8 cellular contexts compared by ENCODE assay signal in genomic region chr7:143279186-143280098, GRCh38. TPM values are rescaled to one million over a fixed set of nuclear protein-coding genes. Genes with fewer than 3 reads are reported as not detected.
DNase-seq lines count a peak whose midpoint lies in the region; ATAC-seq and TF ChIP-seq lines count a peak whose summit lies in the region.

No MANE protein-coding gene starts in this region.

- H3K27ac ChIP-seq in caudate nucleus (ENCODE audit: low read depth, low read length) (peak overlapping the region; percentile 93), upper lobe of left lung (peak overlapping the region in 3 of 4 donors; percentile 9 to 21 (median 13))

- no peak for TF ChIP-seq EP300 in upper lobe of left lung (IDR thresholded peaks at IDR 0.05)

- ATAC-seq in upper lobe of left lung (ENCODE audit: low FRiP score in 2 of 2) = peak; percentile 49 to 57
- no peak for ATAC-seq in HG02852 (IDR thresholded peaks at IDR 0.05; ENCODE audit: unreplicated experiment)

- H3K9me3 ChIP-seq in upper lobe of left lung = no peaks in the 10 kb centered on the region

- no peak for TF ChIP-seq CTCF in upper lobe of left lung (IDR thresholded peaks at IDR 0.05)

- DNase-seq in AG08395 (ENCODE audit: low spot score) (peak; percentile 77), LHCN-M2 (ENCODE audit: low read depth) (peak; percentile 82), caudate nucleus (lab: John Stamatoyannopoulos, UW) (peak in 7 of 61 donors; percentile 17 to 51 (median 31)), lung microvascular endothelial cell (ENCODE audit: low read depth in 2 of 2) (peak; percentile 83 to 85), upper lobe of left lung (no peak), OCI-M2 (lab: John Stamatoyannopoulos, UW; ENCODE audit: unreplicated experiment) (no peak)
- DNase-seq in activated CD8-positive, alpha-beta memory T cell treated with anti-CD3 and anti-CD28 coated beads for 24 hours = no peak

- WGBS in upper lobe of left lung, 2 donors = 50 to 51% methylated on average over 8 of the region's 8 CpGs

- H3K4me1 ChIP-seq in upper lobe of left lung = peaks cover 0 to 8% (median 5%) of the 10 kb centered on the region in 4 donors

- no peak for TF ChIP-seq POLR2A in upper lobe of left lung (IDR thresholded peaks at IDR 0.05)

- H3K36me3 ChIP-seq in upper lobe of left lung = no peaks in the 10 kb centered on the region

- H3K27me3 ChIP-seq in upper lobe of left lung = no peaks in the 10 kb centered on the region

- H3K4me3 ChIP-seq in upper lobe of left lung = no peak overlapping the region

RNA-seq across cellular contexts. Expression of gene TMEM139, which starts 5.3 kb away (rescaled TPM):
- total RNA-seq in LHCN-M2 (2014; rRNA removed) (not detected in 2 replicates), lung microvascular endothelial cell (not detected in 2 replicates), upper lobe of left lung (10 to 100 TPM; 13.6 to 52.7 (median 33.0) TPM)
- polyA plus RNA-seq in LHCN-M2 (2012) = 0.22 TPM

RNA-seq across cellular contexts. Expression of gene CASP2, which starts 8.7 kb away (rescaled TPM):
- total RNA-seq in LHCN-M2 (2014; rRNA removed) (20.8 and 21.5 TPM in 2 replicates), lung microvascular endothelial cell (9.9 and 11.6 TPM in 2 replicates), upper lobe of left lung (10 to 100 TPM in 5 of 6 donors, 1 to 10 TPM in 1; 9.1 to 34.8 (median 24.3) TPM)
- 16.1 TPM for polyA plus RNA-seq in LHCN-M2 (2012)

RNA-seq across cellular contexts. Expression of gene GSTK1, which starts 16.2 kb away (rescaled TPM):
- 233 and 262 TPM in 2 replicates for total RNA-seq in LHCN-M2 (2014; rRNA removed)
- polyA plus RNA-seq in LHCN-M2 (2012) = 229 TPM
- 61.5 and 77.0 TPM in 2 replicates for total RNA-seq in lung microvascular endothelial cell
- 100 to 1,000 TPM; 140 to 194 (median 158) TPM for total RNA-seq in upper lobe of left lung

RNA-seq across cellular contexts. Expression of gene CLCN1, which starts 36.5 kb away (rescaled TPM):
- total RNA-seq in LHCN-M2 (2014; rRNA removed) (not detected in 2 replicates), lung microvascular endothelial cell (not detected in 2 replicates), upper lobe of left lung (under 1 TPM in 1 of 6 donors, not detected in 5; 0.10 TPM)
- not detected for polyA plus RNA-seq in LHCN-M2 (2012)

RNA-seq across cellular contexts. Expression of gene TAS2R40, which starts 57.6 kb away (rescaled TPM):
- total RNA-seq in LHCN-M2 (2014; rRNA removed) = not detected in 2 replicates
- polyA plus RNA-seq in LHCN-M2 (2012) = not detected
- total RNA-seq in lung microvascular endothelial cell = not detected in 2 replicates
- not detected for total RNA-seq in upper lobe of left lung

Comparison
In these comparisons a context has a peak if more than half of its experiments do, and no peak if none do; other contexts are left out.
1. DNase-seq: peak in AG08395 (single experiment), LHCN-M2 (single experiment) and lung microvascular endothelial cell (2 of 2); none in upper lobe of left lung (0 of 2), OCI-M2 (single experiment) and activated CD8-positive, alpha-beta memory T cell treated with anti-CD3 and anti-CD28 coated beads for 24 hours (single experiment).
2. RNA of gene TMEM139, which starts 5.3 kb away (total RNA-seq): 13.6 to 52.7 TPM in upper lobe of left lung; not detected in LHCN-M2 and not detected in lung microvascular endothelial cell; every median in the first group is over 10 times any median in the second.